ENCODE assay signal across 15 cellular contexts in genomic region chr2:144678741-144679140, GRCh38.
"Had no signal": no experiment of that assay in that cellular context is flagged by ENCODE, and none has a peak within 500 bp of the region (broad histone marks: within the 10 kb centered on the region; RNA-seq: fewer than 3 reads in every experiment).

No MANE protein-coding gene starts in this region.

- ATAC-seq: effector memory CD8-positive, alpha-beta T cell; gastroesophageal sphincter; natural killer cell; stimulated activated effector memory CD8-positive, alpha-beta T cell treated with anti-CD3 and anti-CD28 coated beads, Interleukin-12 subunit alpha, Interleukin-12 subunit beta, amount 100 ng/mL, for 72 hours had no signal

- H3K9me3 Mint-ChIP-seq: activated CD4-positive, alpha-beta T cell treated with anti-CD3 and anti-CD28 coated beads, Interleukin-2, amount 10 ng/mL, durations not matched to agents 7 days and 5 days; effector memory CD8-positive, alpha-beta T cell; natural killer cell; stimulated activated effector memory CD8-positive, alpha-beta T cell treated with anti-CD3 and anti-CD28 coated beads, Interleukin-12 subunit alpha, Interleukin-12 subunit beta, amount 100 ng/mL, for 72 hours had no signal

- H3K27me3 Mint-ChIP-seq: effector memory CD8-positive, alpha-beta T cell had no signal

- H3K36me3 Mint-ChIP-seq: natural killer cell; stimulated activated effector memory CD8-positive, alpha-beta T cell treated with anti-CD3 and anti-CD28 coated beads, Interleukin-12 subunit alpha, Interleukin-12 subunit beta, amount 100 ng/mL, for 72 hours had no signal

- H3K27ac Mint-ChIP-seq: activated CD4-positive, alpha-beta T cell treated with anti-CD3 and anti-CD28 coated beads, Interleukin-2, amount 10 ng/mL, durations not matched to agents 7 days and 5 days; natural killer cell; stimulated activated effector memory CD8-positive, alpha-beta T cell treated with anti-CD3 and anti-CD28 coated beads, Interleukin-12 subunit alpha, Interleukin-12 subunit beta, amount 100 ng/mL, for 72 hours had no signal

- H3K27me3 ChIP-seq: gastroesophageal sphincter had no signal

- H3K4me1 Mint-ChIP-seq: activated CD4-positive, alpha-beta T cell treated with anti-CD3 and anti-CD28 coated beads, Interleukin-2, amount 10 ng/mL, durations not matched to agents 7 days and 5 days; natural killer cell; stimulated activated effector memory CD8-positive, alpha-beta T cell treated with anti-CD3 and anti-CD28 coated beads, Interleukin-12 subunit alpha, Interleukin-12 subunit beta, amount 100 ng/mL, for 72 hours had no signal

- DNase-seq: activated CD4-positive, alpha-beta T cell treated with anti-CD3 and anti-CD28 coated beads, Interleukin-2, amount 10 ng/mL, durations not matched to agents 7 days and 5 days; activated CD8-positive, alpha-beta memory T cell treated with anti-CD3 and anti-CD28 coated beads for 24 hours; activated naive CD4-positive, alpha-beta T cell; anterior cingulate cortex; cerebellar nuclear complex; effector memory CD8-positive, alpha-beta T cell; erythroblast; islet precursor cell; left ventricle myocardium inferior; natural killer cell; retina; stimulated activated CD4-positive, alpha-beta T cell treated with anti-CD3 and anti-CD28 coated beads, Interleukin-12 subunit alpha, Interleukin-12 subunit beta, amount 100 ng/mL, for 4 hours had no signal

- H3K4me3 Mint-ChIP-seq: activated CD4-positive, alpha-beta T cell treated with anti-CD3 and anti-CD28 coated beads, Interleukin-2, amount 10 ng/mL, durations not matched to agents 7 days and 5 days; effector memory CD8-positive, alpha-beta T cell; natural killer cell; stimulated activated effector memory CD8-positive, alpha-beta T cell treated with anti-CD3 and anti-CD28 coated beads, Interleukin-12 subunit alpha, Interleukin-12 subunit beta, amount 100 ng/mL, for 72 hours had no signal

- H3K4me3 ChIP-seq: gastroesophageal sphincter, left ventricle myocardium inferior, thoracic aorta had no signal

- H3K36me3 ChIP-seq: gastroesophageal sphincter, left ventricle myocardium inferior, thoracic aorta had no signal
